In the genomic region with DNA sequence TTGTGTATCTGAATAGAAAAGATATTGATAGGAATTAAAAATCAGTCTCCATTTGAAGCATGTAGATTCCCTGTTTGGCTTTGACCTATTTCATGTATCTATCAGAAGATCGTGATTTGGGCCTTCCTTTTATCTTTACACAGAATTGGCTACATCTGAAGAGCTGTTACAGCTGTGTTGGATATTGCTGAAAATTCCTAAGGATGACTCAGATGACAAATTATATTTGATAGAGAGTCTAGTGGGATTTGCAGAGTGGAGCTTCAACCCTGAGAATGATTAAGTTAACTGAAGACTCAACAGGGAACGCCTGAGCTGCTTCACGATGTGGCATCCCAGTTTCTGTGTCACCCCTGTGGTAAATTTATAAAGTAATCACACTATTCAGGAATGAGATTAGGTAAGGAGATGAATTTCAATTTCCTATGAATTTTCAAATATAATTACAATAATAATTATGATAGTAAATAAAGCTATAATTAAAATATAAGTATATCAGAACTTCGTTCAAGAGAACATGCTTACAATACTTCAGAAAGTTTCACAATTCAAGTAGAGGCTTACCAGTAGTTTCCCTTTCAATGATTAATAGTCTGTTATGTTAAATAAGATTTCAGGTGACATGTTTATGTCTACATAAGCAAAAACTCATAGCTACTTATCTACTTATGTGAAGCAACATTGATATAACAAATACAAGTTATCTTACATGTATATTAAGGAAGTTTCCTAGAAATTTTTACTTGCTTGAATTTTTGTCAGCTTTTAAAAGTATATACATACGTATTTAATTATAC, we compare ENCODE assay signal across 1 cellular context.
TF ChIP-seq lines count a peak whose summit lies in the region.

No MANE protein-coding gene starts in this region.

TF ChIP-seq in SK-N-SH, 30 proteins besides CTCF, POLR2A, EP300 and RAD21 (continued from another document):
- TF ChIP-seq REST (IDR thresholded peaks at IDR 0.05; ENCODE audit: low read depth, low read length) (no peak), JUND (IDR thresholded peaks at IDR 0.05) (peak; percentile 87), NFIC (IDR thresholded peaks at IDR 0.05; ENCODE audit: borderline replicate concordance) (peak; percentile 66), GATA2 (CRISPR knock-in tag; IDR thresholded peaks at IDR 0.05) (no peak), FOSL2 (IDR thresholded peaks at IDR 0.05; ENCODE audit: borderline replicate concordance, low read depth) (peak; percentile 84), SMC3 (IDR thresholded peaks at IDR 0.05; ENCODE audit: low read depth, low read length) (no peak), FOXJ3 (CRISPR knock-in tag; IDR thresholded peaks at IDR 0.05) (no peak), IRF3 (IDR thresholded peaks at IDR 0.05; ENCODE audit: low read depth, low read length) (no peak), FOXM1 (IDR thresholded peaks at IDR 0.05; ENCODE audit: low read depth) (0 out of 2 replicates have a peak, but pooled peaks have one; percentile 39), MEF2A (IDR thresholded peaks at IDR 0.05; ENCODE audit: borderline replicate concordance, low read depth) (no peak), SIN3A (IDR thresholded peaks at IDR 0.05; ENCODE audit: borderline replicate concordance, low read depth, low read length) (no peak), GABPA (IDR thresholded peaks at IDR 0.05; ENCODE audit: low read depth) (no peak), POLR2AphosphoS5 (IDR thresholded peaks at IDR 0.05; ENCODE audit: low read depth, low read length) (peak; percentile 48; the same call in 1 of the 2 replicates), MXI1 (IDR thresholded peaks at IDR 0.05; ENCODE audit: low read depth, low read length) (no peak), YY1 (IDR thresholded peaks at IDR 0.05; ENCODE audit: low read depth) (no peak)
- TF ChIP-seq, protein P1, sequence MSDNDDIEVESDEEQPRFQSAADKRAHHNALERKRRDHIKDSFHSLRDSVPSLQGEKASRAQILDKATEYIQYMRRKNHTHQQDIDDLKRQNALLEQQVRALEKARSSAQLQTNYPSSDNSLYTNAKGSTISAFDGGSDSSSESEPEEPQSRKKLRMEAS (IDR thresholded peaks at IDR 0.05; ENCODE audit: low read depth): peak; percentile 54; the same call in 1 of the 2 replicates
